In genomic region chr3:104102386-104102785, GRCh38 we compare ENCODE assay signal across 9 cellular contexts.
DNase-seq lines count a peak whose midpoint lies in the region; ATAC-seq and TF ChIP-seq lines count a peak whose summit lies in the region.
"Had no signal": no experiment of that assay in that cellular context is flagged by ENCODE, and none has a peak within 500 bp of the region (broad histone marks: within the 10 kb centered on the region; RNA-seq: fewer than 3 reads in every experiment).

No MANE protein-coding gene starts in this region.

- peak; percentile 94 for ATAC-seq in GM18867 (IDR thresholded peaks at IDR 0.05; ENCODE audit: unreplicated experiment)
- peak; percentile 93 for ATAC-seq in HG02970 (IDR thresholded peaks at IDR 0.05; ENCODE audit: low FRiP score, unreplicated experiment)
- ATAC-seq in left lung, result peak; percentile 68

- no peak for TF ChIP-seq CTCF in left lung (IDR thresholded peaks at IDR 0.05)

- no peaks in the 10 kb centered on the region for H3K36me3 ChIP-seq in adipocyte (ENCODE audit: control insufficient read depth, insufficient read depth, low read length, severe bottlenecking)
- no peaks in the 10 kb centered on the region for H3K36me3 ChIP-seq in left lung

- no peaks in the 10 kb centered on the region for H3K4me1 ChIP-seq in adipocyte (ENCODE audit: control insufficient read depth, insufficient read depth, low read length)
- H3K4me1 ChIP-seq in left lung, result no peaks in the 10 kb centered on the region

- H3K9me3 ChIP-seq in adipocyte (ENCODE audit: control insufficient read depth, low read length) (no peaks in the 10 kb centered on the region), left lung (no peaks in the 10 kb centered on the region)

- H3K27ac ChIP-seq in left lung, result no peak overlapping the region
- H3K27ac ChIP-seq: skin epidermis had no signal

- peak; percentile 1 for DNase-seq in COLO668 (lab: John Stamatoyannopoulos, UW; ENCODE audit: unreplicated experiment)
- peak; percentile 58 for DNase-seq in NCI-H146 (lab: John Stamatoyannopoulos, UW)
- peak; percentile 75 for DNase-seq in adipocyte (ENCODE audit: low read depth)
- DNase-seq in left lung, result no peak
- DNase-seq in stimulated activated naive CD4-positive, alpha-beta T cell (lab: John Stamatoyannopoulos, UW), result no peak
- DNase-seq in activated CD8-positive, alpha-beta memory T cell treated with anti-CD3 and anti-CD28 coated beads, Interleukin-2, amount 50 U/mL, for 48 hours, result no peak

- H3K4me3 ChIP-seq in adipocyte (ENCODE audit: low read length) (no peak overlapping the region), left lung (no peak overlapping the region)
- H3K4me3 ChIP-seq: skin epidermis had no signal

- intact Hi-C loops in left lung (cut with DNase I), result no loop called here

- no peaks in the 10 kb centered on the region for H3K27me3 ChIP-seq in adipocyte (replicated peaks; ENCODE audit: control insufficient read depth, insufficient read depth, low read length)
- no peaks in the 10 kb centered on the region for H3K27me3 ChIP-seq in left lung

- no peak overlapping the region for H3K9ac ChIP-seq in adipocyte (ENCODE audit: low read length)

Comparison
In these comparisons a context has a peak if more than half of its experiments do, and no peak if none do; other contexts are left out.
1. DNase-seq: peak in COLO668 (single experiment), NCI-H146 (single experiment) and adipocyte (single experiment); none in left lung (0 of 2), stimulated activated naive CD4-positive, alpha-beta T cell (0 of 6) and activated CD8-positive, alpha-beta memory T cell treated with anti-CD3 and anti-CD28 coated beads, Interleukin-2, amount 50 U/mL, for 48 hours (single experiment).
2. Peak in every context shown above with its lines, with median percentiles within 50 percentile points of each other: ATAC-seq.